8 cellular contexts compared by ENCODE assay signal in the genomic region with DNA sequence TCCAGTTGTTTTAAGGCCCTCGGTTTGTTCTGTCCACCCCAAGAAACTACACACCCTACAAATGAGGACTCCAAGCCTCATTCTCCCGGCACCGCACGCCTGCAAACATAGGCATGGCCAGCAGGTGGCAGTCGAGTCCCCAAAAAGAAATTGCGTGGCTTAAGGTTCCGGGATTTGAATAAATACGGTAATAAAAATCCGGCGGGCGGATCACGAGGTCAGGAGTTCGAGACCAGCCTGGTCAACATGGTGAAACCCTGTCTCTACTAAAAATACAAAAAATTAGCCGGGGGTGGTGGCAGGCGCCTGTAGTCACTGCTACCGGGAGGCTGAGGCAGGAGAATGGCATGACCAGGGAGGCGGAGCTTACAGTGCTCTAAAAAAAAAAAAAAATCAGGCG. TPM values are rescaled to one million over a fixed set of nuclear protein-coding genes. Genes with fewer than 3 reads are reported as not detected.
DNase-seq lines count a peak whose midpoint lies in the region; ATAC-seq and TF ChIP-seq lines count a peak whose summit lies in the region.

No MANE protein-coding gene starts in this region.

- H3K4me3 ChIP-seq in GM23338: no peak overlapping the region

- H3K79me2 ChIP-seq in GM23338 (replicated peaks; ENCODE audit: insufficient read depth): peaks cover 11% of the 10 kb centered on the region

- H3K27ac ChIP-seq in GM23338 (ENCODE audit: low read depth): no peak overlapping the region

- no peaks in the 10 kb centered on the region for H4K20me1 ChIP-seq in GM23338 (replicated peaks; ENCODE audit: insufficient read depth)

- H3K4me2 ChIP-seq in GM23338: no peak overlapping the region

- CTCF ChIA-PET in activated CD8-positive, alpha-beta T cell treated with anti-CD3 and anti-CD28 coated beads for 36 hours (lab: Charles Lee): no interaction called here

- peak; percentile 90 to 98 for TF ChIP-seq CTCF in GM23338 (conservative IDR thresholded peaks at IDR 0.05; ENCODE audit: low read depth in 2 of 2)
- TF ChIP-seq CTCF in activated CD8-positive, alpha-beta T cell treated with anti-CD3 and anti-CD28 coated beads for 36 hours (IDR thresholded peaks at IDR 0.05): peak; percentile 80

- intact Hi-C loops in activated CD8-positive, alpha-beta T cell treated with anti-CD3 and anti-CD28 coated beads for 36 hours (cut with micrococcal nuclease): no loop called here

- H2AFZ ChIP-seq in GM23338: no peak overlapping the region

- H3K4me3 Mint-ChIP-seq in GM23338: no peak overlapping the region
- H3K4me3 Mint-ChIP-seq in activated CD8-positive, alpha-beta T cell treated with anti-CD3 and anti-CD28 coated beads for 36 hours: no peak overlapping the region

- H3K27me3 ChIP-seq in GM23338 (ENCODE audit: insufficient read depth): no peaks in the 10 kb centered on the region

- H3K4me1 Mint-ChIP-seq in GM23338: no peaks in the 10 kb centered on the region
- H3K4me1 Mint-ChIP-seq in activated CD8-positive, alpha-beta T cell treated with anti-CD3 and anti-CD28 coated beads for 36 hours (ENCODE audit: low read depth): peaks cover 27% of the 10 kb centered on the region

- peaks cover 70% of the 10 kb centered on the region for H3K9me3 Mint-ChIP-seq in GM23338
- H3K9me3 Mint-ChIP-seq in activated CD8-positive, alpha-beta T cell treated with anti-CD3 and anti-CD28 coated beads for 36 hours: no peaks in the 10 kb centered on the region

- H3K36me3 Mint-ChIP-seq in GM23338 (ENCODE audit: low read depth): peaks cover 20% of the 10 kb centered on the region
- H3K36me3 Mint-ChIP-seq in activated CD8-positive, alpha-beta T cell treated with anti-CD3 and anti-CD28 coated beads for 36 hours (ENCODE audit: low read depth): no peaks in the 10 kb centered on the region

- H3F3A ChIP-seq in GM23338 (replicated peaks; ENCODE audit: low read depth): peaks cover 24% of the 10 kb centered on the region

- peaks cover 3% of the 10 kb centered on the region; the same call in 1 of the 2 replicates for H3K9me2 ChIP-seq in GM23338 (ENCODE audit: insufficient read depth)

- DNase-seq in COLO668 (lab: John Stamatoyannopoulos, UW; ENCODE audit: unreplicated experiment) (peak; percentile 8), GM23338 (ENCODE audit: low spot score) (peak; percentile 86), NCI-H460 (ENCODE audit: extremely low read depth, low read depth) (peak; percentile 83), mucosa of gallbladder (ENCODE audit: low spot score) (peak; percentile 73)
- peak; percentile 90 for DNase-seq in activated CD8-positive, alpha-beta T cell treated with anti-CD3 and anti-CD28 coated beads for 36 hours
- DNase-seq in effector CD4-positive, alpha-beta T cell: peak; percentile 58
- DNase-seq in stimulated activated CD8-positive, alpha-beta memory T cell treated with anti-CD3 and anti-CD28 coated beads, Interleukin-7, amount 100 ng/mL, for 4 hours (ENCODE audit: low read depth in 2 of 2): peak; percentile 42 to 64

- H3K27me3 Mint-ChIP-seq in GM23338 (ENCODE audit: insufficient read depth, low read depth, poor library complexity): peaks cover 13% of the 10 kb centered on the region
- H3K27me3 Mint-ChIP-seq in activated CD8-positive, alpha-beta T cell treated with anti-CD3 and anti-CD28 coated beads for 36 hours: no peaks in the 10 kb centered on the region

- H3K36me3 ChIP-seq in GM23338 (ENCODE audit: insufficient read depth): no peaks in the 10 kb centered on the region

- peaks cover 23% of the 10 kb centered on the region for H3K4me1 ChIP-seq in GM23338 (ENCODE audit: insufficient read depth)

- ATAC-seq in GM23338: no peak; the same call in 2 of the 3 replicates
- peak; percentile 61 for ATAC-seq in activated CD8-positive, alpha-beta T cell treated with anti-CD3 and anti-CD28 coated beads for 36 hours
- ATAC-seq in GM19324 (IDR thresholded peaks at IDR 0.05; ENCODE audit: low FRiP score, unreplicated experiment): no peak

- POLR2A ChIA-PET in activated CD8-positive, alpha-beta T cell treated with anti-CD3 and anti-CD28 coated beads for 36 hours (lab: Charles Lee): no interaction called here

- H3K27ac Mint-ChIP-seq in GM23338: no peak overlapping the region
- no peak overlapping the region for H3K27ac Mint-ChIP-seq in activated CD8-positive, alpha-beta T cell treated with anti-CD3 and anti-CD28 coated beads for 36 hours

TF ChIP-seq in GM23338, 12 proteins besides CTCF, POLR2A, EP300 and RAD21 (continues in another document):
- TF ChIP-seq EZH2phosphoT487 (IDR thresholded peaks at IDR 0.05; ENCODE audit: unreplicated experiment) (no peak), JUNB (IDR thresholded peaks at IDR 0.05; ENCODE audit: unreplicated experiment) (no peak), CREB1 (CRISPR knock-in tag; IDR thresholded peaks at IDR 0.05; ENCODE audit: low read depth) (no peak), EZH2 (IDR thresholded peaks at IDR 0.05; ENCODE audit: low read depth, unreplicated experiment) (no peak)
- TF ChIP-seq, protein P1, sequence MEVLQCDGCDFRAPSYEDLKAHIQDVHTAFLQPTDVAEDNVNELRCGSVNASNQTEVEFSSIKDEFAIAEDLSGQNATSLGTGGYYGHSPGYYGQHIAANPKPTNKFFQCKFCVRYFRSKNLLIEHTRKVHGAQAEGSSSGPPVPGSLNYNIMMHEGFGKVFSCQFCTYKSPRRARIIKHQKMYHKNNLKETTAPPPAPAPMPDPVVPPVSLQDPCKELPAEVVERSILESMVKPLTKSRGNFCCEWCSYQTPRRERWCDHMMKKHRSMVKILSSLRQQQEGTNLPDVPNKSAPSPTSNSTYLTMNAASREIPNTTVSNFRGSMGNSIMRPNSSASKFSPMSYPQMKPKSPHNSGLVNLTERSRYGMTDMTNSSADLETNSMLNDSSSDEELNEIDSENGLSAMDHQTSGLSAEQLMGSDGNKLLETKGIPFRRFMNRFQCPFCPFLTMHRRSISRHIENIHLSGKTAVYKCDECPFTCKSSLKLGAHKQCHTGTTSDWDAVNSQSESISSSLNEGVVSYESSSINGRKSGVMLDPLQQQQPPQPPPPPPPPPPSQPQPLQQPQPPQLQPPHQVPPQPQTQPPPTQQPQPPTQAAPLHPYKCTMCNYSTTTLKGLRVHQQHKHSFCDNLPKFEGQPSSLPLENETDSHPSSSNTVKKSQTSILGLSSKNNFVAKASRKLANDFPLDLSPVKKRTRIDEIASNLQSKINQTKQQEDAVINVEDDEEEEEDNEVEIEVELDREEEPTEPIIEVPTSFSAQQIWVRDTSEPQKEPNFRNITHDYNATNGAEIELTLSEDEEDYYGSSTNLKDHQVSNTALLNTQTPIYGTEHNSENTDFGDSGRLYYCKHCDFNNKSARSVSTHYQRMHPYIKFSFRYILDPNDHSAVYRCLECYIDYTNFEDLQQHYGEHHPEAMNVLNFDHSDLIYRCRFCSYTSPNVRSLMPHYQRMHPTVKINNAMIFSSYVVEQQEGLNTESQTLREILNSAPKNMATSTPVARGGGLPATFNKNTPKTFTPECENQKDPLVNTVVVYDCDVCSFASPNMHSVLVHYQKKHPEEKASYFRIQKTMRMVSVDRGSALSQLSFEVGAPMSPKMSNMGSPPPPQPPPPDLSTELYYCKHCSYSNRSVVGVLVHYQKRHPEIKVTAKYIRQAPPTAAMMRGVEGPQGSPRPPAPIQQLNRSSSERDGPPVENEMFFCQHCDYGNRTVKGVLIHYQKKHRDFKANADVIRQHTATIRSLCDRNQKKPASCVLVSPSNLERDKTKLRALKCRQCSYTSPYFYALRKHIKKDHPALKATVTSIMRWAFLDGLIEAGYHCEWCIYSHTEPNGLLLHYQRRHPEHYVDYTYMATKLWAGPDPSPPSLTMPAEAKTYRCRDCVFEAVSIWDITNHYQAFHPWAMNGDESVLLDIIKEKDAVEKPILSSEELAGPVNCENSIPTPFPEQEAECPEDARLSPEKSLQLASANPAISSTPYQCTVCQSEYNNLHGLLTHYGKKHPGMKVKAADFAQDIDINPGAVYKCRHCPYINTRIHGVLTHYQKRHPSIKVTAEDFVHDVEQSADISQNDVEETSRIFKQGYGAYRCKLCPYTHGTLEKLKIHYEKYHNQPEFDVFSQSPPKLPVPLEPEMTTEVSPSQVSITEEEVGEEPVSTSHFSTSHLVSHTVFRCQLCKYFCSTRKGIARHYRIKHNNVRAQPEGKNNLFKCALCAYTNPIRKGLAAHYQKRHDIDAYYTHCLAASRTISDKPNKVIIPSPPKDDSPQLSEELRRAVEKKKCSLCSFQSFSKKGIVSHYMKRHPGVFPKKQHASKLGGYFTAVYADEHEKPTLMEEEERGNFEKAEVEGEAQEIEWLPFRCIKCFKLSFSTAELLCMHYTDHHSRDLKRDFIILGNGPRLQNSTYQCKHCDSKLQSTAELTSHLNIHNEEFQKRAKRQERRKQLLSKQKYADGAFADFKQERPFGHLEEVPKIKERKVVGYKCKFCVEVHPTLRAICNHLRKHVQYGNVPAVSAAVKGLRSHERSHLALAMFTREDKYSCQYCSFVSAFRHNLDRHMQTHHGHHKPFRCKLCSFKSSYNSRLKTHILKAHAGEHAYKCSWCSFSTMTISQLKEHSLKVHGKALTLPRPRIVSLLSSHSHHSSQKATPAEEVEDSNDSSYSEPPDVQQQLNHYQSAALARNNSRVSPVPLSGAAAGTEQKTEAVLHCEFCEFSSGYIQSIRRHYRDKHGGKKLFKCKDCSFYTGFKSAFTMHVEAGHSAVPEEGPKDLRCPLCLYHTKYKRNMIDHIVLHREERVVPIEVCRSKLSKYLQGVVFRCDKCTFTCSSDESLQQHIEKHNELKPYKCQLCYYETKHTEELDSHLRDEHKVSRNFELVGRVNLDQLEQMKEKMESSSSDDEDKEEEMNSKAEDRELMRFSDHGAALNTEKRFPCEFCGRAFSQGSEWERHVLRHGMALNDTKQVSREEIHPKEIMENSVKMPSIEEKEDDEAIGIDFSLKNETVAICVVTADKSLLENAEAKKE (CRISPR knock-in tag; IDR thresholded peaks at IDR 0.05): no peak

RNA-seq across cellular contexts. Expression of a gene that starts 21.8 kb away (rescaled TPM):
- 2.7 and 4.5 TPM in 2 replicates for total RNA-seq in GM23338 (2014; rRNA removed; shearing (Covaris generic))
- polyA plus RNA-seq in GM23338 (2016; fragmentation: Nextera tagmentation; extraction: Ambion mirVana): 1.7 and 4.2 TPM in 2 replicates
- total RNA-seq in NCI-H460 (2014; rRNA removed; shearing (Covaris generic)): 69.6 and 70.4 TPM in 2 replicates
- polyA plus RNA-seq in NCI-H460 (2014; cell fraction: nucleus; rRNA removed): 32.0 and 38.1 TPM in 2 replicates
- not detected for total RNA-seq in activated CD8-positive, alpha-beta T cell treated with anti-CD3 and anti-CD28 coated beads for 36 hours
- total RNA-seq in mucosa of gallbladder: 14.0 TPM

RNA-seq across cellular contexts. Expression of a gene that starts 34.4 kb away (rescaled TPM):
- not detected in 2 replicates for total RNA-seq in GM23338 (2014; rRNA removed; shearing (Covaris generic))
- polyA plus RNA-seq in GM23338 (2016; fragmentation: Nextera tagmentation; extraction: Ambion mirVana): not detected in 2 replicates
- total RNA-seq in NCI-H460 (2014; rRNA removed; shearing (Covaris generic)): 4.7 and 5.7 TPM in 2 replicates
- polyA plus RNA-seq in NCI-H460 (2014; cell fraction: nucleus; rRNA removed): 0.78 and 0.82 TPM in 2 replicates
- total RNA-seq in activated CD8-positive, alpha-beta T cell treated with anti-CD3 and anti-CD28 coated beads for 36 hours: under 1 TPM; 0.43 to 0.51 TPM
- total RNA-seq in mucosa of gallbladder: 2.3 TPM

Comparison
In these comparisons a context has a peak if more than half of its experiments do, and no peak if none do; other contexts are left out.
1. DNase-seq: peak in every context shown above with its lines; median percentile 90 in activated CD8-positive, alpha-beta T cell treated with anti-CD3 and anti-CD28 coated beads for 36 hours; 86 in GM23338; 83 in NCI-H460; 73 in mucosa of gallbladder; 58 in effector CD4-positive, alpha-beta T cell; 53 in stimulated activated CD8-positive, alpha-beta memory T cell treated with anti-CD3 and anti-CD28 coated beads, Interleukin-7, amount 100 ng/mL, for 4 hours; 8 in COLO668.